In genomic region chr19:16397791-16398529, GRCh38 we compare ENCODE assay signal across 1 cellular context.
TF ChIP-seq lines count a peak whose summit lies in the region.

No MANE protein-coding gene starts in this region.

TF ChIP-seq in HepG2, 621 proteins besides CTCF, POLR2A, EP300 and RAD21 (continued from another document):
- TF ChIP-seq MTERF4 (CRISPR knock-in tag; IDR thresholded peaks at IDR 0.05) (no peak), GMEB2 (CRISPR knock-in tag; IDR thresholded peaks at IDR 0.05; ENCODE audit: low read depth) (no peak), ZNF672 (CRISPR knock-in tag; IDR thresholded peaks at IDR 0.05) (no peak), ZNF543 (CRISPR knock-in tag; IDR thresholded peaks at IDR 0.05) (no peak), ZNF879 (CRISPR knock-in tag; IDR thresholded peaks at IDR 0.05) (no peak), ZBTB14 (CRISPR knock-in tag; IDR thresholded peaks at IDR 0.05) (no peak), ZNF839 (CRISPR knock-in tag; IDR thresholded peaks at IDR 0.05; ENCODE audit: borderline replicate concordance) (no peak), SMARCC2 (IDR thresholded peaks at IDR 0.05) (no peak)
TF ChIP-seq in HepG2: peak in this region for 0.
